In the genomic region with DNA sequence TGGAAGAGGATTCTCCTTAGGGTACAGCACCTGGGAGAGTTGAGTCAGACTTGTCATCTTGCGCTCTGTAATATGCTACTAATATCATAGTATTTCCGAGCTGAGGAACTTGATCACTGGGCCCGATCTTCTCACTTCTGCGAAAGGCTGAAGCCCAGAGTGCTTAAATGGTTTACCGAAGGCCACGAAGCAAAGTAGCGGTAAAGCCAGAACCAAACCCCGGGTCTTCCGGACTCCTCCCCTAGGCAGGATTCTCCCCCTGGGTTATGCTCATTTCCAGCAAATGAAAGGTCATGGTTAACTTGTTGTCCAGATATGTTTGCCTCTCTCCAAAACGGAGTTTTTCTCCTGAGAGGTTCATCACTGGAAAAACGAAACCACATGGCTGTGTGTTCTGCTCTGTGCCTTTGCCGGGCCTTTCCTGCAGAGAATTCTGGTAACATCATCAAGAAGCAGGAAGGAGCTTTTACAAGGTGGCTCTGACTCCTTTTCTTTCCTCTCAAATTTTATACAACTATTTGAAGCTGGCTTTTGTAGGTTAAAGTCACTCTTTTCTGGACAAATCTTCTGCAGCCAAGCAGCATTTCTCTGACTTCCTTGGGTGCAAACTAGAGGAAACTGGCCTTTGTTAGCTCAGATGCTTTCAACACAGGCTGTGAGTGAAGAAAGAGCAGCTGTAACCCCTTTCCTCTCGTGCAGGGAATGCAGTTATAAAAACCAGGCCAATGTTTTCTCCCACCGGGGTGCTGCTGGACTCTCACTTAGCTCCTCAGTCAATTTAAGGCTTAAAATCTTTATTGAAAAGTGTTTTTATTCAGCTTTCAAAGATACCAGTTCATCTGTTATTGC, we compare ENCODE assay signal across 9 cellular contexts. TPM values are rescaled to one million over a fixed set of nuclear protein-coding genes. Genes with fewer than 3 reads are reported as not detected.
DNase-seq lines count a peak whose midpoint lies in the region; ATAC-seq and TF ChIP-seq lines count a peak whose summit lies in the region.
"Had no signal": no experiment of that assay in that cellular context is flagged by ENCODE, and none has a peak within 500 bp of the region (broad histone marks: within the 10 kb centered on the region; RNA-seq: fewer than 3 reads in every experiment).

No MANE protein-coding gene starts in this region.

- H3K4ac ChIP-seq in mesenchymal stem cell (ENCODE audit: low read depth in 1 of 2, low read length in 2 of 2) = peak overlapping the region in 1 of 2 experiments; percentile 20

- H3K14ac ChIP-seq in mesenchymal stem cell (ENCODE audit: low read length in 2 of 2) = peak overlapping the region in 1 of 2 experiments; percentile 61

- H3K27me3 ChIP-seq in brain microvascular endothelial cell (replicated peaks) (no peaks in the 10 kb centered on the region), mesenchymal stem cell (ENCODE audit: control insufficient read depth in 1 of 2, insufficient read depth in 1 of 2, low read length in 2 of 2) (no peaks in the 10 kb centered on the region), upper lobe of right lung (no peaks in the 10 kb centered on the region)
- H3K27me3 ChIP-seq: ascending aorta had no signal

- H2BK15ac ChIP-seq in mesenchymal stem cell (ENCODE audit: low read depth, poor library complexity, severe bottlenecking) = peak overlapping the region; percentile 15

- H3K27ac ChIP-seq in brain microvascular endothelial cell (peak overlapping the region; percentile 43), mesenchymal stem cell (ENCODE audit: low read length, poor library complexity, severe bottlenecking) (peak overlapping the region; percentile 84), upper lobe of right lung (peak overlapping the region; percentile 70)

- no peak overlapping the region for H2AFZ ChIP-seq in mesenchymal stem cell (ENCODE audit: low read depth, low read length)

- H3K4me3 ChIP-seq in brain microvascular endothelial cell (ENCODE audit: low read depth, low read length) (no peak overlapping the region), mesenchymal stem cell (ENCODE audit: insufficient read depth in 1 of 2, low read depth in 1 of 2, low read length in 2 of 2) (peak overlapping the region in 1 of 2 experiments; percentile 67), upper lobe of right lung (peak overlapping the region; percentile 35)

- intact Hi-C loops in upper lobe of right lung (cut with DNase I) = no loop called here

- H3K79me1 ChIP-seq in mesenchymal stem cell (replicated peaks; ENCODE audit: low read length, poor library complexity, severe bottlenecking) = peaks cover 3% of the 10 kb centered on the region

- H3K9me3 ChIP-seq in mesenchymal stem cell (ENCODE audit: control insufficient read depth, low read length) (no peaks in the 10 kb centered on the region), upper lobe of right lung (no peaks in the 10 kb centered on the region)
- H3K9me3 ChIP-seq: ascending aorta had no signal

- DNase-seq in activated CD8-positive, alpha-beta memory T cell treated with anti-CD3 and anti-CD28 coated beads, Interleukin-2, amount 10 ng/mL, durations not matched to agents 7 days and 5 days = no peak
- no peak for DNase-seq in activated CD8-positive, alpha-beta memory T cell treated with anti-CD3 and anti-CD28 coated beads, Interleukin-2, amount 50 U/mL, for 4 hours
- no peak for DNase-seq in brain microvascular endothelial cell
- DNase-seq in mesenchymal stem cell = peak; percentile 77
- DNase-seq in upper lobe of right lung = no peak
- DNase-seq in NCI-H526 (lab: John Stamatoyannopoulos, UW) = no peak
- no peak for DNase-seq in GM10266 (ENCODE audit: extremely low spot score)

- no peak overlapping the region for H3K4me2 ChIP-seq in mesenchymal stem cell (ENCODE audit: low read length, poor library complexity, severe bottlenecking)

- no peaks in the 10 kb centered on the region for H3K9me3 Mint-ChIP-seq in activated CD8-positive, alpha-beta memory T cell treated with anti-CD3 and anti-CD28 coated beads, Interleukin-2, amount 10 ng/mL, durations not matched to agents 7 days and 5 days (ENCODE audit: low read depth)

- peak overlapping the region; percentile 41 for H2AK5ac ChIP-seq in mesenchymal stem cell (ENCODE audit: low read length, severe bottlenecking)

- peaks cover 11% of the 10 kb centered on the region for H3K36me3 Mint-ChIP-seq in activated CD8-positive, alpha-beta memory T cell treated with anti-CD3 and anti-CD28 coated beads, Interleukin-2, amount 10 ng/mL, durations not matched to agents 7 days and 5 days

- in situ Hi-C loops in brain microvascular endothelial cell (cut with HindIII; ENCODE audit: low pct_ligation_motif_present, low sequenced_read_pairs) = no loop called here

- peak overlapping the region; percentile 85 for H3K9ac ChIP-seq in mesenchymal stem cell (ENCODE audit: low read length)

- TF ChIP-seq CTCF in brain microvascular endothelial cell (IDR thresholded peaks at IDR 0.05; ENCODE audit: low read depth, low read length, missing control alignments) (no peak), upper lobe of right lung (IDR thresholded peaks at IDR 0.05) (no peak), GM10266 (IDR thresholded peaks at IDR 0.05; ENCODE audit: control insufficient read depth, insufficient read depth, low read depth, missing control alignments) (no peak)

- H3K23ac ChIP-seq in mesenchymal stem cell (ENCODE audit: low read length in 2 of 2) = no peak overlapping the region

- peak overlapping the region; percentile 69 for H4K8ac ChIP-seq in mesenchymal stem cell (ENCODE audit: low read length)

- H2BK5ac ChIP-seq in mesenchymal stem cell (ENCODE audit: low read depth, low read length, poor library complexity, severe bottlenecking) = no peak overlapping the region

- H3K27me3 Mint-ChIP-seq in activated CD8-positive, alpha-beta memory T cell treated with anti-CD3 and anti-CD28 coated beads, Interleukin-2, amount 10 ng/mL, durations not matched to agents 7 days and 5 days = no peaks in the 10 kb centered on the region

- peak; percentile 52 for ATAC-seq in activated CD8-positive, alpha-beta memory T cell treated with anti-CD3 and anti-CD28 coated beads, Interleukin-2, amount 10 ng/mL, durations not matched to agents 7 days and 5 days
- ATAC-seq in upper lobe of right lung = peak; percentile 63
- no peak for ATAC-seq in HG03196 (IDR thresholded peaks at IDR 0.05; ENCODE audit: unreplicated experiment)

- peak overlapping the region in 1 of 2 experiments; percentile 14 for H2BK12ac ChIP-seq in mesenchymal stem cell (ENCODE audit: low read length in 2 of 2)

- 70% methylated on average over 14 of the region's 14 CpGs for WGBS in mesenchymal stem cell

- no peaks in the 10 kb centered on the region for H3K36me3 ChIP-seq in brain microvascular endothelial cell (replicated peaks)
- peaks cover 4 to 6% of the 10 kb centered on the region in 2 experiments for H3K36me3 ChIP-seq in mesenchymal stem cell (ENCODE audit: control insufficient read depth in 1 of 2, insufficient read depth in 2 of 2, low read depth in 1 of 2, low read length in 2 of 2)
- no peaks in the 10 kb centered on the region for H3K36me3 ChIP-seq in upper lobe of right lung
- H3K36me3 ChIP-seq: ascending aorta had no signal

- H2BK120ac ChIP-seq in mesenchymal stem cell (ENCODE audit: low read depth, low read length) = no peak overlapping the region

- peak overlapping the region; percentile 18 to 72 for H3K18ac ChIP-seq in mesenchymal stem cell (ENCODE audit: low read depth in 1 of 2, low read length in 2 of 2)

- H3K4me1 ChIP-seq in mesenchymal stem cell (ENCODE audit: control insufficient read depth, insufficient read depth, low read depth, low read length) (peaks cover 17% of the 10 kb centered on the region), upper lobe of right lung (peaks cover 19% of the 10 kb centered on the region)
- H3K4me1 ChIP-seq: ascending aorta had no signal

- H3K4me3 Mint-ChIP-seq in activated CD8-positive, alpha-beta memory T cell treated with anti-CD3 and anti-CD28 coated beads, Interleukin-2, amount 10 ng/mL, durations not matched to agents 7 days and 5 days = peak overlapping the region; percentile 54

- peak overlapping the region; percentile 85 for H3K27ac Mint-ChIP-seq in activated CD8-positive, alpha-beta memory T cell treated with anti-CD3 and anti-CD28 coated beads, Interleukin-2, amount 10 ng/mL, durations not matched to agents 7 days and 5 days

- peak overlapping the region; percentile 55 for H4K91ac ChIP-seq in mesenchymal stem cell (ENCODE audit: low read length)

- H3K4me1 Mint-ChIP-seq in activated CD8-positive, alpha-beta memory T cell treated with anti-CD3 and anti-CD28 coated beads, Interleukin-2, amount 10 ng/mL, durations not matched to agents 7 days and 5 days = peaks cover 64% of the 10 kb centered on the region

- CTCF ChIA-PET in activated CD8-positive, alpha-beta memory T cell treated with anti-CD3 and anti-CD28 coated beads, Interleukin-2, amount 10 ng/mL, durations not matched to agents 7 days and 5 days (lab: Charles Lee) = interaction anchor here (1.1 to 3.8 kb wide), 7 partner anchors 9 to 64 kb away, joined by 3 to 34 read pairs (median 5); no protein-coding TSS in a partner anchor

RNA-seq across cellular contexts. Expression of a gene that starts 35.5 kb away (rescaled TPM):
- 100 to 1,000 TPM in 1 of 2 experiments, 10 to 100 TPM in 1; 67.3 to 108 TPM for total RNA-seq in activated CD8-positive, alpha-beta memory T cell treated with anti-CD3 and anti-CD28 coated beads, Interleukin-2, amount 10 ng/mL, durations not matched to agents 7 days and 5 days
- polyA plus RNA-seq in mesenchymal stem cell (2013, experiment 1 of 2) = 23.3 TPM
- 25.0 TPM for polyA plus RNA-seq in mesenchymal stem cell (2013, experiment 2 of 2)
- total RNA-seq in upper lobe of right lung = 42.2 TPM
